In genomic region chr6:163667372-163668060, GRCh38 we compare ENCODE assay signal across 8 cellular contexts.
DNase-seq lines count a peak whose midpoint lies in the region; ATAC-seq, FAIRE-seq and TF ChIP-seq lines count a peak whose summit lies in the region.

No MANE protein-coding gene starts in this region.

- no peaks in the 10 kb centered on the region for H3K36me3 ChIP-seq in small intestine (ENCODE audit: control insufficient read depth in 2 of 2, insufficient read depth in 2 of 2, low read length in 2 of 2)

- no peak overlapping the region for H3K4me3 ChIP-seq in small intestine (ENCODE audit: low read depth in 1 of 2, low read length in 2 of 2)

- no peaks in the 10 kb centered on the region for H3K27me3 ChIP-seq in small intestine (ENCODE audit: control insufficient read depth in 2 of 2, insufficient read depth in 2 of 2, low read length in 2 of 2)

- DNase-seq in GM12892 (ENCODE audit: insufficient read length) (peak; percentile 73), LHCN-M2 (ENCODE audit: low read depth) (peak; percentile 14), small intestine (peak; percentile 2), NCI-H2081 (lab: John Stamatoyannopoulos, UW) (no peak), AG08396 (ENCODE audit: low spot score) (no peak), NCI-H345 (lab: John Stamatoyannopoulos, UW) (no peak)

- intact Hi-C loops in dendritic cell treated with granulocyte-macrophage colony-stimulating factor and Interleukin-4, amounts not matched to agents 40 ng/mL and 50 ng/mL, for 4 days (cut with micrococcal nuclease), result loop anchor here (5.0 kb wide), 2 partner anchors 45 to 90 kb away; no protein-coding TSS in a partner anchor

- peak overlapping the region; percentile 78 for H3K27ac Mint-ChIP-seq in dendritic cell treated with granulocyte-macrophage colony-stimulating factor and Interleukin-4, amounts not matched to agents 40 ng/mL and 50 ng/mL, for 4 days

- H3K27me3 Mint-ChIP-seq in dendritic cell treated with granulocyte-macrophage colony-stimulating factor and Interleukin-4, amounts not matched to agents 40 ng/mL and 50 ng/mL, for 4 days, result peaks cover 1% of the 10 kb centered on the region

- H3K9me3 ChIP-seq in small intestine (ENCODE audit: control insufficient read depth, low read depth), result no peaks in the 10 kb centered on the region

- peak overlapping the region; percentile 13 for H3K4me3 Mint-ChIP-seq in dendritic cell treated with granulocyte-macrophage colony-stimulating factor and Interleukin-4, amounts not matched to agents 40 ng/mL and 50 ng/mL, for 4 days

- H3K4me1 ChIP-seq in small intestine (ENCODE audit: control insufficient read depth in 2 of 2, insufficient read depth in 1 of 2, low read depth in 1 of 2, low read length in 1 of 2), result no peaks in the 10 kb centered on the region

- ATAC-seq in GM21786 (IDR thresholded peaks at IDR 0.05; ENCODE audit: unreplicated experiment), result peak; percentile 98

- 53 to 76% (median 68%) methylated on average over 13 of the region's 13 CpGs for WGBS in small intestine, 3 donors

- H3K9me3 Mint-ChIP-seq in dendritic cell treated with granulocyte-macrophage colony-stimulating factor and Interleukin-4, amounts not matched to agents 40 ng/mL and 50 ng/mL, for 4 days, result no peaks in the 10 kb centered on the region

- H3K4me1 Mint-ChIP-seq in dendritic cell treated with granulocyte-macrophage colony-stimulating factor and Interleukin-4, amounts not matched to agents 40 ng/mL and 50 ng/mL, for 4 days (ENCODE audit: low read depth), result peaks cover 26% of the 10 kb centered on the region

- no peaks in the 10 kb centered on the region for H3K36me3 Mint-ChIP-seq in dendritic cell treated with granulocyte-macrophage colony-stimulating factor and Interleukin-4, amounts not matched to agents 40 ng/mL and 50 ng/mL, for 4 days (ENCODE audit: low read depth)

- no peak for TF ChIP-seq POLR2A in GM12892 (IDR thresholded peaks at IDR 0.05; ENCODE audit: low read depth, low read length)

- FAIRE-seq in GM12892 (lab: Jason Lieb, UNC) (peak; percentile 65), small intestine (lab: Jason Lieb, UNC) (no peak)

- no peak overlapping the region for H3K27ac ChIP-seq in small intestine (ENCODE audit: low read depth in 1 of 2, low read length in 1 of 2)

Comparison
In these comparisons a context has a peak if more than half of its experiments do, and no peak if none do; other contexts are left out.
1. DNase-seq: peak in GM12892 (single experiment), LHCN-M2 (single experiment) and small intestine (single experiment); none in NCI-H2081 (0 of 2), AG08396 (single experiment) and NCI-H345 (single experiment).